Comparison of ENCODE assay signal across 6 cellular contexts in genomic region chrX:1557442-1557841, GRCh38. TPM values are rescaled to one million over a fixed set of nuclear protein-coding genes. Genes with fewer than 3 reads are reported as not detected.
"Had no signal": no experiment of that assay in that cellular context is flagged by ENCODE, and none has a peak within 500 bp of the region (broad histone marks: within the 10 kb centered on the region; RNA-seq: fewer than 3 reads in every experiment).

No MANE protein-coding gene starts in this region.

RNA-seq across cellular contexts. Expression of gene P2RY8, which starts 20.5 kb away (rescaled TPM):
- total RNA-seq: MCF 10A, PC-3, SK-MEL-5 had no signal

RNA-seq across cellular contexts. Expression of gene ASMT, which starts 57.4 kb away (rescaled TPM):
- total RNA-seq: activated CD4-positive, alpha-beta T cell treated with anti-CD3 and anti-CD28 coated beads, Interleukin-2, amount 10 ng/mL, durations not matched to agents 7 days and 5 days; activated naive CD8-positive, alpha-beta T cell treated with anti-CD3 and anti-CD28 coated beads, Interleukin-2, amount 10 ng/mL, durations not matched to agents 7 days and 5 days; cardiac septum; MCF 10A; PC-3 had no signal
